In genomic region chr7:99102361-99102760, GRCh38 we compare ENCODE assay signal across 1 cellular context.
TF ChIP-seq lines count a peak whose summit lies in the region.

No MANE protein-coding gene starts in this region.

TF ChIP-seq in IMR-90, 13 proteins besides CTCF, POLR2A, EP300 and RAD21 (continued from another document):
- no peak for TF ChIP-seq MAFK (IDR thresholded peaks at IDR 0.05; ENCODE audit: low read depth, low read length)
- no peak for TF ChIP-seq MAZ (IDR thresholded peaks at IDR 0.05; ENCODE audit: borderline replicate concordance, low read depth, low read length)
- TF ChIP-seq USF2 (IDR thresholded peaks at IDR 0.05; ENCODE audit: low read depth, low read length), result no peak
- TF ChIP-seq ELK1 (IDR thresholded peaks at IDR 0.05; ENCODE audit: borderline replicate concordance, low read depth, low read length), result no peak
- no peak for TF ChIP-seq MXI1 (IDR thresholded peaks at IDR 0.05; ENCODE audit: borderline replicate concordance, low read depth, low read length)
- TF ChIP-seq NFE2L2 (IDR thresholded peaks at IDR 0.05; ENCODE audit: low read depth, low read length), result no peak
- no peak for TF ChIP-seq SMC3 (IDR thresholded peaks at IDR 0.05; ENCODE audit: low read depth, low read length)
- no peak for TF ChIP-seq RCOR1 (IDR thresholded peaks at IDR 0.05; ENCODE audit: insufficient replicate concordance, low read length)
TF ChIP-seq in IMR-90: peak in this region for 0.
